In the genomic region with DNA sequence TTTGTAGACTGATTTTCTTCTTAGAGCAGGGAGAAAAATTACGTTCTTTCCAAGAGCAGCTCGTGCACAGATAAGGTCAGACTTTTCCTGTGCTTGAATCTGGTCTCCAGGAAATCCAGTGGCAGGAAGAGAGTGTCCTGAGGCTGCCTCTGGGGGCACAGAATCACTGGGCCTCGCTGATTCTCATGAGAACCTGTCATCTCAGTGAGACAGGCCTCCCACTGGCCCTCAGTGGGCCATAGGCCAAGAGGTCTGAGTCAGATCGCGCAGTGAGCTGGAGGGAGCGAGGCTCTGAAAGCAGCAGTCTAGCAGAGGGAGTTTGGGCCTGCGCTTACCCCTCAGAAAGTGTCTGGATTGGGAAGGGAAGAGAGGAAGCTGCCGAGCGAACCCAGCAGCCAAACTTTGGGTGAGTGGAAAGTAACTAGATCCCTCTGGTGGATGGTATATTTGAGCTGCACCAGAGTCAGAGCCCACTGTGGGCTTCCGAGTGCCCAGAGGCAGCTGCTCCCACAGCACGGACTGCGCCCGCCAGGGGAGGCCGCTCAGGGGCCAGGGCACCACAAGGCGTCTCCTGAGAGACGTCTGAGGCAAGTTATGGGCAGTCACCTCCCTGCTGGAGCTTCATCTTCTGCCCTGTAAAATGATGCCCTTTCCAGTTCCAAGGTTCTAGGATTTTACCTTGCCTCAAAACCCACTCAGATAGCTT, we compare ENCODE assay signal across 9 cellular contexts. TPM values are rescaled to one million over a fixed set of nuclear protein-coding genes. Genes with fewer than 3 reads are reported as not detected.
DNase-seq lines count a peak whose midpoint lies in the region; ATAC-seq and TF ChIP-seq lines count a peak whose summit lies in the region.
"Had no signal": no experiment of that assay in that cellular context is flagged by ENCODE, and none has a peak within 500 bp of the region (broad histone marks: within the 10 kb centered on the region; RNA-seq: fewer than 3 reads in every experiment).

No MANE protein-coding gene starts in this region.

- H3K4me2 ChIP-seq in MM.1S (ENCODE audit: low read depth, low read length): peak overlapping the region; percentile 80
- no peak overlapping the region for H3K4me2 ChIP-seq in mesendoderm (ENCODE audit: low read length)

- H3F3A ChIP-seq in MM.1S (ENCODE audit: insufficient read depth, low read length): peaks cover 42% of the 10 kb centered on the region

- no peak overlapping the region for H4K5ac ChIP-seq in mesendoderm (ENCODE audit: low read length)

- no peak overlapping the region for H4K8ac ChIP-seq in mesendoderm (ENCODE audit: low read depth, low read length)

- H2BK5ac ChIP-seq in mesendoderm (ENCODE audit: low read length): no peak overlapping the region

- H4K20me1 ChIP-seq in MM.1S (ENCODE audit: insufficient read depth, low read length): no peaks in the 10 kb centered on the region

- no peaks in the 10 kb centered on the region for H3K9me2 ChIP-seq in MM.1S (replicated peaks; ENCODE audit: insufficient read depth, low read length)

- peaks cover 53% of the 10 kb centered on the region for H3K4me1 ChIP-seq in MM.1S (ENCODE audit: low read length)
- H3K4me1 ChIP-seq in mesendoderm (ENCODE audit: control insufficient read depth, low read depth, low read length): peaks cover 7% of the 10 kb centered on the region

- no peak for TF ChIP-seq CTCF in MM.1S (IDR thresholded peaks at IDR 0.05; ENCODE audit: low read length)
- peak; percentile 4 for TF ChIP-seq CTCF in epithelial cell of proximal tubule (conservative IDR thresholded peaks at IDR 0.05; ENCODE audit: low read depth, low read length)

- no peak for ATAC-seq in HG03139 (IDR thresholded peaks at IDR 0.05; ENCODE audit: unreplicated experiment)

- H2AFZ ChIP-seq in MM.1S (ENCODE audit: low read length): no peak overlapping the region

- peak; percentile 94 for DNase-seq in AG08395 (ENCODE audit: low spot score)
- no peak for DNase-seq in MM.1S
- DNase-seq in epithelial cell of proximal tubule (ENCODE audit: low read depth): no peak
- peak; percentile 42 for DNase-seq in mesendoderm
- DNase-seq in activated naive CD4-positive, alpha-beta T cell treated with anti-CD3 and anti-CD28 coated beads, Interleukin-2, amount 50 U/mL, for 16 hours: no peak
- DNase-seq in anterior cingulate cortex (lab: John Stamatoyannopoulos, UW): no peak
- no peak for DNase-seq in NCI-H1436 (lab: John Stamatoyannopoulos, UW)
- DNase-seq: NCI-H187 treated with DMSO at 0.1 percent for 48 hours had no signal

- no peak overlapping the region for H2BK120ac ChIP-seq in mesendoderm (ENCODE audit: low read depth, low read length)

- H3K79me2 ChIP-seq in MM.1S (ENCODE audit: low read length): no peaks in the 10 kb centered on the region
- H3K79me2 ChIP-seq in mesendoderm (ENCODE audit: control insufficient read depth, insufficient read depth, low read length): no peaks in the 10 kb centered on the region

- no peak overlapping the region for H3K23ac ChIP-seq in mesendoderm (ENCODE audit: low read length)

- no peak overlapping the region for H3K4ac ChIP-seq in mesendoderm (ENCODE audit: low read depth, low read length)

- H3K56ac ChIP-seq in mesendoderm (ENCODE audit: low read length): no peak overlapping the region

- no peaks in the 10 kb centered on the region for H3K36me3 ChIP-seq in MM.1S (replicated peaks; ENCODE audit: insufficient read depth, low read length)
- H3K36me3 ChIP-seq in mesendoderm (ENCODE audit: control insufficient read depth, insufficient read depth, low read length): no peaks in the 10 kb centered on the region

- H3K4me3 ChIP-seq in MM.1S (ENCODE audit: low read length) (no peak overlapping the region), epithelial cell of proximal tubule (ENCODE audit: low read depth, low read length) (no peak overlapping the region), mesendoderm (ENCODE audit: low read length) (no peak overlapping the region)

- no peaks in the 10 kb centered on the region for H3K79me1 ChIP-seq in mesendoderm (ENCODE audit: low read length)

- H2BK15ac ChIP-seq in mesendoderm (replicated peaks; ENCODE audit: low read depth): no peak overlapping the region

- no peak overlapping the region for H3K18ac ChIP-seq in mesendoderm (ENCODE audit: low read length)

- no peaks in the 10 kb centered on the region for H3K27me3 ChIP-seq in MM.1S (replicated peaks; ENCODE audit: insufficient read depth, low read length)
- H3K27me3 ChIP-seq in mesendoderm (ENCODE audit: insufficient read depth, low read length, poor library complexity): peaks cover 20% of the 10 kb centered on the region

- WGBS in mesendoderm (ENCODE audit: extremely low coverage, insufficient coverage, low lambda C conversion rate): no CpG with 5 or more reads among the region's 16 CpGs

- H3K9me3 ChIP-seq in MM.1S (replicated peaks; ENCODE audit: insufficient read depth, low read length): no peaks in the 10 kb centered on the region

- H3K9ac ChIP-seq in MM.1S (ENCODE audit: low read length): no peak overlapping the region
- no peak overlapping the region for H3K9ac ChIP-seq in mesendoderm (ENCODE audit: low read length)

- no peak overlapping the region for H2AK5ac ChIP-seq in mesendoderm (ENCODE audit: low read length)

- H3K27ac ChIP-seq in MM.1S (ENCODE audit: low read length) (peak overlapping the region; percentile 93; the same call in 1 of the 2 replicates), mesendoderm (ENCODE audit: low read depth, low read length) (no peak overlapping the region)

RNA-seq across cellular contexts. Expression of a gene that starts 8.2 kb away (rescaled TPM):
- not detected in 2 replicates for total RNA-seq in epithelial cell of proximal tubule
- 0.03 TPM for polyA plus RNA-seq in mesendoderm (2013, experiment 1 of 2)
- polyA plus RNA-seq in mesendoderm (2013, experiment 2 of 2): 0.01 TPM

RNA-seq across cellular contexts. Expression of a gene that starts 24.2 kb away (rescaled TPM):
- 11.6 and 14.4 TPM in 2 replicates for total RNA-seq in epithelial cell of proximal tubule
- polyA plus RNA-seq in mesendoderm (2013, experiment 1 of 2): 4.5 TPM
- polyA plus RNA-seq in mesendoderm (2013, experiment 2 of 2): 5.0 TPM

Comparison
In these comparisons a context has a peak if more than half of its experiments do, and no peak if none do; other contexts are left out.
1. DNase-seq: peak in AG08395 (single experiment) and mesendoderm (single experiment); none in MM.1S (single experiment), epithelial cell of proximal tubule (single experiment), activated naive CD4-positive, alpha-beta T cell treated with anti-CD3 and anti-CD28 coated beads, Interleukin-2, amount 50 U/mL, for 16 hours (single experiment), anterior cingulate cortex (0 of 58) and NCI-H1436 (single experiment).